In genomic region chr7:2719007-2719406, GRCh38 we compare ENCODE assay signal across 8 cellular contexts. TPM values are rescaled to one million over a fixed set of nuclear protein-coding genes. Genes with fewer than 3 reads are reported as not detected.
DNase-seq lines count a peak whose midpoint lies in the region; ATAC-seq and TF ChIP-seq lines count a peak whose summit lies in the region.

No MANE protein-coding gene starts in this region.

- no peaks in the 10 kb centered on the region for H3K9me3 Mint-ChIP-seq in activated T-helper 2 cell treated with anti-CD3 and anti-CD28 coated beads, Interferon-gamma antibody, Interleukin-2, Interleukin-4, amounts not matched to agents 10 μg/mL and 5 μg/mL and 100 μg/mL, durations not matched to agents 14 hours and 24 hours and 36 hours

- H3K27me3 ChIP-seq in right atrium auricular region, result no peaks in the 10 kb centered on the region

- POLR2A ChIA-PET in OCI-LY7 (lab: Charles Lee), result interaction anchor here (0.9 to 1.1 kb wide), 2 partner anchors 8 to 10 kb away, joined by 3 to 4 read pairs; no protein-coding TSS in a partner anchor

- no peak overlapping the region for H3K27ac Mint-ChIP-seq in activated T-helper 2 cell treated with anti-CD3 and anti-CD28 coated beads, Interferon-gamma antibody, Interleukin-2, Interleukin-4, amounts not matched to agents 10 μg/mL and 5 μg/mL and 100 μg/mL, durations not matched to agents 14 hours and 24 hours and 36 hours

- H3K9me3 ChIP-seq in OCI-LY7 (ENCODE audit: low read length) (no peaks in the 10 kb centered on the region), right atrium auricular region (no peaks in the 10 kb centered on the region)

- H3K79me2 ChIP-seq in OCI-LY7 (ENCODE audit: insufficient read depth, low read depth, low read length), result no peaks in the 10 kb centered on the region

- H3K4me1 Mint-ChIP-seq in activated T-helper 2 cell treated with anti-CD3 and anti-CD28 coated beads, Interferon-gamma antibody, Interleukin-2, Interleukin-4, amounts not matched to agents 10 μg/mL and 5 μg/mL and 100 μg/mL, durations not matched to agents 14 hours and 24 hours and 36 hours (ENCODE audit: low read depth), result peaks cover 62% of the 10 kb centered on the region

- peak; percentile 73 for TF ChIP-seq CTCF in GM12875 (IDR thresholded peaks at IDR 0.05; ENCODE audit: borderline replicate concordance, insufficient read depth, low read depth, low read length)
- peak; percentile 81 for TF ChIP-seq CTCF in OCI-LY7 (conservative IDR thresholded peaks at IDR 0.05; ENCODE audit: low read length)
- TF ChIP-seq CTCF in right atrium auricular region (IDR thresholded peaks at IDR 0.05), result peak; percentile 22 to 63

- no peaks in the 10 kb centered on the region for H4K20me1 ChIP-seq in OCI-LY7 (ENCODE audit: insufficient read depth, low read length)

- H3K36me3 Mint-ChIP-seq in activated T-helper 2 cell treated with anti-CD3 and anti-CD28 coated beads, Interferon-gamma antibody, Interleukin-2, Interleukin-4, amounts not matched to agents 10 μg/mL and 5 μg/mL and 100 μg/mL, durations not matched to agents 14 hours and 24 hours and 36 hours (ENCODE audit: low read depth), result peaks cover 35% of the 10 kb centered on the region

- intact Hi-C loops in OCI-LY7 (cut with micrococcal nuclease; ENCODE audit: unreplicated experiment), result no loop called here
- intact Hi-C loops in activated T-helper 2 cell treated with anti-CD3 and anti-CD28 coated beads, Interferon-gamma antibody, Interleukin-2, Interleukin-4, amounts not matched to agents 10 μg/mL and 5 μg/mL and 100 μg/mL, durations not matched to agents 14 hours and 24 hours and 36 hours (cut with micrococcal nuclease), result loop anchor here (5.0 kb wide), 1 partner anchor 143 kb away; no protein-coding TSS in a partner anchor

- H3K36me3 ChIP-seq in OCI-LY7 (ENCODE audit: insufficient read depth, low read length) (no peaks in the 10 kb centered on the region), right atrium auricular region (peaks cover 27% of the 10 kb centered on the region)

- ATAC-seq in HG02938 (IDR thresholded peaks at IDR 0.05; ENCODE audit: unreplicated experiment), result no peak
- ATAC-seq in GM21737 (IDR thresholded peaks at IDR 0.05; ENCODE audit: unreplicated experiment), result no peak

- CTCF ChIA-PET in OCI-LY7 (lab: Charles Lee; ENCODE audit: unreplicated experiment), result interaction anchor here (0.6 to 2.2 kb wide), 2 partner anchors 9 to 79 kb away, joined by 3 to 12 read pairs; no protein-coding TSS in a partner anchor

- H3K4me3 ChIP-seq in GM12875 (ENCODE audit: low read depth, low read length) (no peak overlapping the region), OCI-LY7 (ENCODE audit: low read depth, low read length, poor library complexity, severe bottlenecking) (no peak overlapping the region), right atrium auricular region (no peak overlapping the region)

- no peak overlapping the region for H2AFZ ChIP-seq in OCI-LY7 (ENCODE audit: low read length)

- no peak overlapping the region for H3K4me3 Mint-ChIP-seq in activated T-helper 2 cell treated with anti-CD3 and anti-CD28 coated beads, Interferon-gamma antibody, Interleukin-2, Interleukin-4, amounts not matched to agents 10 μg/mL and 5 μg/mL and 100 μg/mL, durations not matched to agents 14 hours and 24 hours and 36 hours (ENCODE audit: low read depth)

- no TSS peak for BruUV-seq in OCI-LY7 (replicated peaks; lab: Mats Ljungman, UMichigan)

- H3K9me2 ChIP-seq in OCI-LY7 (ENCODE audit: insufficient read depth, low read length), result no peaks in the 10 kb centered on the region

- DNase-seq in OCI-LY7 (ENCODE audit: low spot score) (peak; percentile 55), right atrium auricular region (ENCODE audit: low spot score) (no peak), middle frontal gyrus (ENCODE audit: extremely low spot score, low spot score) (no peak)
- DNase-seq in activated T-helper 2 cell treated with anti-CD3 and anti-CD28 coated beads, Interferon-gamma antibody, Interleukin-2, Interleukin-4, amounts not matched to agents 10 μg/mL and 5 μg/mL and 100 μg/mL, durations not matched to agents 14 hours and 24 hours and 36 hours (ENCODE audit: low spot score), result peak; percentile 48
- DNase-seq in stimulated activated CD8-positive, alpha-beta memory T cell treated with anti-CD3 and anti-CD28 coated beads, Interleukin-4, amount 100 ng/mL, for 24 hours (ENCODE audit: low read depth), result peak; percentile 47

- H3K4me1 ChIP-seq in OCI-LY7 (ENCODE audit: insufficient read depth, low read length, poor library complexity, severe bottlenecking) (peaks cover 32% of the 10 kb centered on the region), right atrium auricular region (peaks cover 0 to 45% of the 10 kb centered on the region in 2 donors)

- H3K27ac ChIP-seq in OCI-LY7 (ENCODE audit: low read depth, low read length, poor library complexity, severe bottlenecking) (no peak overlapping the region), right atrium auricular region (no peak overlapping the region)

- no peaks in the 10 kb centered on the region for H3K27me3 Mint-ChIP-seq in activated T-helper 2 cell treated with anti-CD3 and anti-CD28 coated beads, Interferon-gamma antibody, Interleukin-2, Interleukin-4, amounts not matched to agents 10 μg/mL and 5 μg/mL and 100 μg/mL, durations not matched to agents 14 hours and 24 hours and 36 hours (ENCODE audit: low read depth)

- no peak overlapping the region for H3K4me2 ChIP-seq in OCI-LY7 (ENCODE audit: low read length)

RNA-seq across cellular contexts. Expression of gene AMZ1, which starts 31.0 kb away (rescaled TPM):
- total RNA-seq in OCI-LY7 (2014; rRNA removed; shearing (Covaris generic)), result 1.4 and 1.7 TPM in 2 replicates
- total RNA-seq in OCI-LY7 (2022) (2.7 and 2.9 TPM in 2 replicates), right atrium auricular region (under 1 TPM in 1 of 2 donors, not detected in 1; 0.07 TPM)
- 0.07 and 0.14 TPM in 2 replicates for total RNA-seq in activated T-helper 2 cell treated with anti-CD3 and anti-CD28 coated beads, Interferon-gamma antibody, Interleukin-2, Interleukin-4, amounts not matched to agents 10 μg/mL and 5 μg/mL and 100 μg/mL, durations not matched to agents 14 hours and 24 hours and 36 hours

Comparison
In these comparisons a context has a peak if more than half of its experiments do, and no peak if none do; other contexts are left out.
1. DNase-seq: peak in OCI-LY7 (single experiment), activated T-helper 2 cell treated with anti-CD3 and anti-CD28 coated beads, Interferon-gamma antibody, Interleukin-2, Interleukin-4, amounts not matched to agents 10 μg/mL and 5 μg/mL and 100 μg/mL, durations not matched to agents 14 hours and 24 hours and 36 hours (single experiment) and stimulated activated CD8-positive, alpha-beta memory T cell treated with anti-CD3 and anti-CD28 coated beads, Interleukin-4, amount 100 ng/mL, for 24 hours (single experiment); none in right atrium auricular region (single experiment) and middle frontal gyrus (single experiment).
2. Peak in every context shown above with its lines, with median percentiles within 50 percentile points of each other: CTCF ChIP-seq.